Comparison of ENCODE assay signal across 24 cellular contexts in genomic region chr17:34733351-34733750, GRCh38.
"Had no signal": no experiment of that assay in that cellular context is flagged by ENCODE, and none has a peak within 500 bp of the region (broad histone marks: within the 10 kb centered on the region; RNA-seq: fewer than 3 reads in every experiment).

No MANE protein-coding gene starts in this region.

- H3K27me3 ChIP-seq: MG63 had no signal

- H3K4me1 ChIP-seq: SJSA1 had no signal

- H3K36me3 ChIP-seq: MG63, SJSA1 had no signal

- DNase-seq: IMR-90, Karpas-422, KG1, MG63, NCI-H1092, NCI-H1105 treated with DMSO at 0.1 percent for 48 hours, NCI-H1417 treated with DMSO at 0.1 percent for 48 hours, NCI-H146, NCI-H1694 treated with DMSO at 0.1 percent for 48 hours, NCI-H1930, NCI-H2081, NCI-H2107, NCI-H226, NCI-H446, NCI-H510A, NCI-H524 treated with DMSO at 0.1 percent for 48 hours, NCI-H69, NCI-H774, Right ventricle myocardium superior, RPMI8226, SIG-M5 had no signal

- H3K27ac ChIP-seq: SJSA1, SK-N-MC had no signal

- H3K9me3 ChIP-seq: MG63, SJSA1 had no signal

- H3K4me3 ChIP-seq: MG63, SJSA1, SK-N-MC had no signal

- ATAC-seq: HepG2 had no signal
